17 cellular contexts compared by ENCODE assay signal in the genomic region with DNA sequence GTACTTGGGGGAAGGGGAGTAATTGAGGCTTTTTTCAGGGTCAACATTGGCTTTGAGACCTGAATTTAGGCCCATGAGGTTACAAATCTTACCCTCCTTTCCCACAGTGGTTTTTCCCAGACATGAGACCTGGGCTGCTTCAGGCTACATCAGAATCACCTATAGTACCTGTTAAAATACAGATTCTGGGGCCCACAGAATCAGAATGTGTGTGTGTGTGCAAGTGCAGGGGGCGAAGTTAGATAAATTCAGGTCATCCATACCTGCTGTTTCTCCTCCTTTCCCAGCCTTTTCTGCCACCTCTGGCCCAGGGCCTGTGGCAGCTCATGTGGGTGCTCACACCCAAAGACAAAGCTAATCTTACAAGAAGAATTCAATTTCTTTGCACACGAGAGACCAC.
DNase-seq lines count a peak whose midpoint lies in the region; ATAC-seq, FAIRE-seq and TF ChIP-seq lines count a peak whose summit lies in the region.
"Had no signal": no experiment of that assay in that cellular context is flagged by ENCODE, and none has a peak within 500 bp of the region (broad histone marks: within the 10 kb centered on the region; RNA-seq: fewer than 3 reads in every experiment).

No MANE protein-coding gene starts in this region.

- H3K4me3 ChIP-seq in DOHH2 (ENCODE audit: low read length) (peak overlapping the region; percentile 41), NT2/D1 (ENCODE audit: insufficient read length, low read depth) (no peak overlapping the region), K562 (no peak overlapping the region), vagina (no peak overlapping the region)

- in situ Hi-C loops in K562 (cut with MboI): no loop called here

- BruUV-seq in K562 (replicated peaks; lab: Mats Ljungman, UMichigan): no TSS peak

- peak overlapping the region; percentile 25 for H3K27ac Mint-ChIP-seq in stimulated activated memory B cell treated with anti-CD40 and anti-IgM and Interleukin-4, amounts not matched to agents 10 μg/mL and 1 μg/mL and 100 μg/mL, for 72 hours
- H3K27ac Mint-ChIP-seq: CD14-positive monocyte; CD4-positive, alpha-beta T cell; CD8-positive, alpha-beta memory T cell had no signal

- 0% methylated on average over 2 of the region's 2 CpGs for WGBS in K562 (ENCODE audit: insufficient coverage, low coverage, missing lambda C conversion rate)

- no peak for TF ChIP-seq EP300 in K562 (IDR thresholded peaks at IDR 0.05; ENCODE audit: low read length)

- H3K79me2 ChIP-seq in DOHH2 (ENCODE audit: control insufficient read depth, low read length): no peaks in the 10 kb centered on the region
- no peaks in the 10 kb centered on the region for H3K79me2 ChIP-seq in K562 (ENCODE audit: control insufficient read depth, insufficient read depth, low read length)

- H3K27ac ChIP-seq in DOHH2 (ENCODE audit: low read depth, low read length) (peak overlapping the region; percentile 31), K562 (ENCODE audit: extremely low read depth, low read depth, low read length) (no peak overlapping the region), vagina (no peak overlapping the region)

- H3K9me3 Mint-ChIP-seq in stimulated activated memory B cell treated with anti-CD40 and anti-IgM and Interleukin-4, amounts not matched to agents 10 μg/mL and 1 μg/mL and 100 μg/mL, for 72 hours: no peaks in the 10 kb centered on the region
- H3K9me3 Mint-ChIP-seq: CD4-positive, alpha-beta T cell; CD8-positive, alpha-beta memory T cell had no signal

- DNase-seq in NT2/D1 (ENCODE audit: low read depth, low spot score): no peak
- DNase-seq in K562 (ENCODE audit: extremely low read depth in 1 of 4, low spot score in 3 of 4): no peak
- DNase-seq in effector CD8-positive, alpha-beta T cell (lab: John Stamatoyannopoulos, UW): no peak
- no peak for DNase-seq in vagina (ENCODE audit: extremely low spot score in 2 of 2)
- no peak for DNase-seq in GM12891 (ENCODE audit: insufficient read length, low spot score)
- DNase-seq: CD4-positive, alpha-beta T cell; CD8-positive, alpha-beta memory T cell; DMS 273 treated with DMSO at 0.1 percent for 48 hours; DMS79; GOT3; H7; HCEC 1CT had no signal

- peaks cover 24% of the 10 kb centered on the region for H3K4me1 Mint-ChIP-seq in stimulated activated memory B cell treated with anti-CD40 and anti-IgM and Interleukin-4, amounts not matched to agents 10 μg/mL and 1 μg/mL and 100 μg/mL, for 72 hours

- peaks cover 43% of the 10 kb centered on the region for H3K36me3 ChIP-seq in DOHH2 (ENCODE audit: control insufficient read depth, low read length)
- no peaks in the 10 kb centered on the region for H3K36me3 ChIP-seq in NT2/D1 (ENCODE audit: insufficient read depth, insufficient read length, low read length)
- H3K36me3 ChIP-seq in K562 (ENCODE audit: control insufficient read depth, insufficient read depth, low read length): no peaks in the 10 kb centered on the region
- no peaks in the 10 kb centered on the region for H3K36me3 ChIP-seq in vagina

- FAIRE-seq in K562 (lab: Jason Lieb, UNC): no peak
- no peak for FAIRE-seq in GM12891 (lab: Jason Lieb, UNC)
- FAIRE-seq: D721Med had no signal

- peaks cover 27% of the 10 kb centered on the region for H3K27me3 Mint-ChIP-seq in stimulated activated memory B cell treated with anti-CD40 and anti-IgM and Interleukin-4, amounts not matched to agents 10 μg/mL and 1 μg/mL and 100 μg/mL, for 72 hours

- intact Hi-C loops in K562 (cut with micrococcal nuclease) (loop anchor here (5.0 to 10.0 kb wide), 3 partner anchors 215 to 365 kb away; a partner anchor contains a TSS), vagina (cut with DNase I) (no loop called here)

- H2AFZ ChIP-seq in K562 (ENCODE audit: low read depth, low read length): no peak overlapping the region

- TF ChIP-seq CTCF in DOHH2 (IDR thresholded peaks at IDR 0.05; ENCODE audit: low read depth, low read length, poor library complexity, severe bottlenecking) (no peak), K562 (IDR thresholded peaks at IDR 0.05 in 2 of 3, conservative IDR thresholded peaks at IDR 0.05 in 1 of 3; ENCODE audit: insufficient read depth in 2 of 3, low read depth in 1 of 3, low read length in 3 of 3) (no peak), vagina (IDR thresholded peaks at IDR 0.05) (no peak)

- H3K9me2 ChIP-seq in DOHH2 (replicated peaks; ENCODE audit: control insufficient read depth, low read length): no peaks in the 10 kb centered on the region

- CTCF ChIA-PET in K562 (lab: Yijun Ruan, JAX; ENCODE audit: low intra/inter-chr PET ratio): interaction anchor here (0.6 to 1.5 kb wide), 2 partner anchors 9 to 308 kb away, joined by 3 to 5 read pairs; no protein-coding TSS in a partner anchor

- POLR2A ChIA-PET in K562 (lab: Yijun Ruan, JAX): interaction anchor here (0.7 kb wide), 1 partner anchor 83 kb away, joined by 4 read pairs; no protein-coding TSS in a partner anchor

- peaks cover 11% of the 10 kb centered on the region for H4K20me1 ChIP-seq in DOHH2 (ENCODE audit: control insufficient read depth, insufficient read depth, low read depth, low read length)
- peaks cover 6% of the 10 kb centered on the region; the same call in 1 of the 2 replicates for H4K20me1 ChIP-seq in K562 (replicated peaks; ENCODE audit: control insufficient read depth, insufficient read depth, low read length)

- no peaks in the 10 kb centered on the region for H3K36me3 Mint-ChIP-seq in stimulated activated memory B cell treated with anti-CD40 and anti-IgM and Interleukin-4, amounts not matched to agents 10 μg/mL and 1 μg/mL and 100 μg/mL, for 72 hours
- H3K36me3 Mint-ChIP-seq: CD14-positive monocyte; CD8-positive, alpha-beta memory T cell had no signal

- TF ChIP-seq RAD21 in K562 (CRISPR knock-in tag; conservative IDR thresholded peaks at IDR 0.05 in 1 of 2, IDR thresholded peaks at IDR 0.05 in 1 of 2): no peak

- H3K27me3 ChIP-seq in DOHH2 (ENCODE audit: control insufficient read depth, low read length) (no peaks in the 10 kb centered on the region), NT2/D1 (ENCODE audit: insufficient read depth, insufficient read length) (peaks cover 5% of the 10 kb centered on the region), K562 (ENCODE audit: control insufficient read depth in 2 of 2, insufficient read depth in 2 of 2, low read length in 2 of 2) (peaks cover 30 to 64% of the 10 kb centered on the region in 2 experiments), vagina (no peaks in the 10 kb centered on the region)

- no peaks in the 10 kb centered on the region for H3K9me3 ChIP-seq in DOHH2 (ENCODE audit: control insufficient read depth, insufficient read depth, low read length)
- H3K9me3 ChIP-seq in NT2/D1 (ENCODE audit: insufficient read depth, low read length): no peaks in the 10 kb centered on the region
- H3K9me3 ChIP-seq in K562 (replicated peaks; ENCODE audit: control insufficient read depth, insufficient read depth, low read depth, low read length): no peaks in the 10 kb centered on the region
- no peaks in the 10 kb centered on the region for H3K9me3 ChIP-seq in vagina

- peak overlapping the region; percentile 37 for H3K9ac ChIP-seq in NT2/D1 (ENCODE audit: insufficient read length, low read depth)
- H3K9ac ChIP-seq in K562 (ENCODE audit: insufficient read depth in 1 of 2, low read depth in 2 of 2, low read length in 2 of 2): no peak overlapping the region

- H3K4me1 ChIP-seq in DOHH2 (ENCODE audit: control insufficient read depth, low read length): peaks cover 51% of the 10 kb centered on the region
- peaks cover 13% of the 10 kb centered on the region for H3K4me1 ChIP-seq in NT2/D1 (ENCODE audit: insufficient read depth, insufficient read length)
- H3K4me1 ChIP-seq in K562 (replicated peaks in 1 of 2; ENCODE audit: control insufficient read depth in 2 of 2, insufficient read depth in 2 of 2, low read length in 2 of 2): peaks cover 0 to 11% of the 10 kb centered on the region in 2 experiments; a peak in 2 of 5 replicates
- peaks cover 8% of the 10 kb centered on the region for H3K4me1 ChIP-seq in vagina

- H3K4me3 Mint-ChIP-seq in stimulated activated memory B cell treated with anti-CD40 and anti-IgM and Interleukin-4, amounts not matched to agents 10 μg/mL and 1 μg/mL and 100 μg/mL, for 72 hours: no peak overlapping the region
- H3K4me3 Mint-ChIP-seq: CD14-positive monocyte; CD4-positive, alpha-beta T cell had no signal

- TF ChIP-seq POLR2A in K562 (conservative IDR thresholded peaks at IDR 0.05) (no peak), vagina (IDR thresholded peaks at IDR 0.05) (no peak), GM12891 (IDR thresholded peaks at IDR 0.05; ENCODE audit: low read depth, low read length) (no peak)

- H3F3A ChIP-seq in DOHH2 (ENCODE audit: control insufficient read depth, insufficient read depth): no peaks in the 10 kb centered on the region

- H3K4me2 ChIP-seq in DOHH2 (ENCODE audit: low read length) (peak overlapping the region; percentile 64), K562 (ENCODE audit: insufficient read depth, low read length) (no peak overlapping the region)

- ATAC-seq in K562: no peak
- ATAC-seq in stimulated activated memory B cell treated with anti-CD40 and anti-IgM and Interleukin-4, amounts not matched to agents 10 μg/mL and 1 μg/mL and 100 μg/mL, for 72 hours: no peak
- no peak for ATAC-seq in GM21619 (IDR thresholded peaks at IDR 0.05; ENCODE audit: unreplicated experiment)

- H3K9me1 ChIP-seq in K562 (ENCODE audit: control insufficient read depth, insufficient read depth, low read length): no peaks in the 10 kb centered on the region

TF ChIP-seq in K562, 482 proteins besides CTCF, POLR2A, EP300 and RAD21:
- TF ChIP-seq CBX3 (IDR thresholded peaks at IDR 0.05; ENCODE audit: borderline replicate concordance in 1 of 2, low read length in 2 of 2): no peak
- peak; percentile 53 for TF ChIP-seq CBFA2T3 (IDR thresholded peaks at IDR 0.05)
- peak; percentile 36 for TF ChIP-seq RBM25 (IDR thresholded peaks at IDR 0.05; ENCODE audit: low read depth, low read length, severe bottlenecking)

TF ChIP-seq in GM12891, 5 proteins besides CTCF, POLR2A, EP300 and RAD21:
- TF ChIP-seq TAF1 (IDR thresholded peaks at IDR 0.05; ENCODE audit: low read depth, low read length): no peak
- no peak for TF ChIP-seq SPI1 (IDR thresholded peaks at IDR 0.05; ENCODE audit: low read depth, low read length)
- TF ChIP-seq POLR2AphosphoS5 (IDR thresholded peaks at IDR 0.05; ENCODE audit: low read depth, low read length): no peak
- no peak for TF ChIP-seq PAX5 (IDR thresholded peaks at IDR 0.05; ENCODE audit: insufficient read depth, low read length, severe bottlenecking)
- no peak for TF ChIP-seq POU2F2 (IDR thresholded peaks at IDR 0.05; ENCODE audit: low read depth, low read length)
TF ChIP-seq in GM12891: peak in this region for 0.
